In the genomic region with DNA sequence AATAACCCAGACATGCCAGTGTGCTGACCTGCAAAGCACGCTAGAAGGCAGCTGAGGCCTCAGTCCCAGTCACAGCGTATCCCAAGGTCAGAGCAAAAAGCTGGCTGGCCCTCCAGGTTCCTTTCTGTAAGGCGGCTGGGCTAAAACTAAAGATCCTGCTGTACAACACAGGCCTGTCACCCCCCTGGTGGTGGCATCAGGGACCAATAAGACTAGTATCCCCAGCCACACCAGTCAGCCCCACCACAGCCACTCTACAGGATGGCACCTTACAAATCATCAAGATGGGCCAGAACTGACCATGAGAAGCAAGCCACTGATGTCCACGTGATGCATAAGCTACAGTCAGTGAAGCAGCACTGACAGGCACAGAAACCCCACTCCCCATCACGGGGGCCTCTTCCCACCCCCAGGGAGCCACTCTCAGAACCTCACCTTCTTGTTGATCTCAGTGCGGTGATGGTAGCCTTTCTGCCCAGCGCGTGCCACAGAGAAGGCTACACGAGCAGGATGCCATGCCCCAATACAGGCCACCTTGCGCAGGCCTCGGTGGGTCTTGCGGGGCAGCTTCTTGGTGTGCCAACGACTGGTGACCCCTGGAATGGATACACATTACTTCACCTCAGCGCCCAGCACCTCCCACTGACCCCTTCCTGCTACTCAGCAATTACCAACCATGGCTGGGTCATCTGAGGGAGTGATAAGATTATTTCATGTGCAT, we compare ENCODE assay signal across 1 cellular context.
TF ChIP-seq lines count a peak whose summit lies in the region.

No MANE protein-coding gene starts in this region.

TF ChIP-seq in GM23338, 12 proteins besides CTCF, POLR2A, EP300 and RAD21 (continued from another document):
- TF ChIP-seq ZNF462 (CRISPR knock-in tag; IDR thresholded peaks at IDR 0.05), result no peak
- TF ChIP-seq, protein P1, sequence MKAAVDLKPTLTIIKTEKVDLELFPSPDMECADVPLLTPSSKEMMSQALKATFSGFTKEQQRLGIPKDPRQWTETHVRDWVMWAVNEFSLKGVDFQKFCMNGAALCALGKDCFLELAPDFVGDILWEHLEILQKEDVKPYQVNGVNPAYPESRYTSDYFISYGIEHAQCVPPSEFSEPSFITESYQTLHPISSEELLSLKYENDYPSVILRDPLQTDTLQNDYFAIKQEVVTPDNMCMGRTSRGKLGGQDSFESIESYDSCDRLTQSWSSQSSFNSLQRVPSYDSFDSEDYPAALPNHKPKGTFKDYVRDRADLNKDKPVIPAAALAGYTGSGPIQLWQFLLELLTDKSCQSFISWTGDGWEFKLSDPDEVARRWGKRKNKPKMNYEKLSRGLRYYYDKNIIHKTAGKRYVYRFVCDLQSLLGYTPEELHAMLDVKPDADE (IDR thresholded peaks at IDR 0.05), result no peak
- no peak for TF ChIP-seq ZNF331 (CRISPR knock-in tag; IDR thresholded peaks at IDR 0.05; ENCODE audit: low read depth)
